Comparison of ENCODE assay signal across 9 cellular contexts in the genomic region with DNA sequence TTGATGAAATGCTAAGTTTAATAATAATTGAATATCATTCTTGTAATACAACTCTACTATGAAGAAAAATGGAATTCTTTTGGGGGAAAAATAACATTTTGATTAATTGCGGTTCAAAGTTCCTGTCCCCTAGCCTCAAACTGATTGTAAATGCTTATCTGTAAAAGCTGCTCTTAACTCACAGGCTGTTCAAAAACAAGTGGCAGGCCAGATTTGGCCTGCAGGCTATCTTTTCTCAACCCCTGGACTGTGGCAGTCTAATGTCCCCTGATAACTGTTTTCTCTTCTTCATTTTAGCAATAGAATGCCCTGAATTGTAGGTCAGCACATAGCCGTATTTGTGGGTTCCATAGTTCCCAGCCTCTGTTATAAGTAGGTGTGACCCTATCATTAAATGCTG. TPM values are rescaled to one million over a fixed set of nuclear protein-coding genes. Genes with fewer than 3 reads are reported as not detected.
"Had no signal": no experiment of that assay in that cellular context is flagged by ENCODE, and none has a peak within 500 bp of the region (broad histone marks: within the 10 kb centered on the region; RNA-seq: fewer than 3 reads in every experiment).

No MANE protein-coding gene starts in this region.

- FAIRE-seq: G401.6, GM12878, GM12891, GM12892, GM18507, GM19239 had no signal

- ATAC-seq: GM12878 had no signal

- DNase-seq: GDM1, GF-D8 had no signal

- H3K4me3 ChIP-seq: GM12878 had no signal

RNA-seq across cellular contexts. Expression of a gene that starts 23.5 kb away (rescaled TPM):
- total RNA-seq: G401, GM12878 had no signal
- polyA plus RNA-seq: GM12878 had no signal
